8 cellular contexts compared by ENCODE assay signal in the genomic region with DNA sequence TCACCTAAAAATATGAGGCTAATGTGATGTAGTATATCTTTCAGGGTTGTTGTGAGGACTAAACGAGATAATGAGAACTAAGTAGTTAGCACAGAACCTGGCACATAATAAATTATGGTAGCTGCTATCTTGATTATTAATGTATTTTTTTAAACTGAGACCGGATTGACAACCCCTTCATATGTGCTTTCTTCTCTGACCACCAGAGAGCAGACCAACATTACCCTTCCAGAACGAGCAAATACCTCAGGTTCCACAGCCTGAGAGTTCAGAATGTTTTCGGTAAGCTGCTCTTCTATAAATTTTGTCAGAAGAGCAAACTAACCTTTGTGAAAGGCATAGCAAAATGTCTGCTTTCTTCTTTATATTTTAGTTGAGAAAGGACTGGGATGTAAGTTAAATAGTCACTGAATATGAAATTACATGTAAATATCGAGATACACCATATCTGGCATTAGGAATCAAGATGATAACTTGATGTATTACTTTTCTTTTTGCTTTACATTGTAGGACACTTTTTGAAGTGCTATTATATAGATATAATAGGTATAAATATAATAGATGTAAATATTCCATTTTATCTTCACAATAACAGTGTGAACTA. TPM values are rescaled to one million over a fixed set of nuclear protein-coding genes. Genes with fewer than 3 reads are reported as not detected.
DNase-seq lines count a peak whose midpoint lies in the region; ATAC-seq, FAIRE-seq and TF ChIP-seq lines count a peak whose summit lies in the region.

No MANE protein-coding gene starts in this region.

- in situ Hi-C loops in HAP-1 (cut with MboI; ENCODE audit: low sequenced_read_pairs) (no loop called here), GM12878 (cut with MboI) (loop anchor here (5.0 kb wide), 2 partner anchors 69 to 314 kb away; no protein-coding TSS in a partner anchor)

- 0 out of 2 replicates have a peak, but pooled peaks cover 5% of the 10 kb centered on the region for H3K27me3 ChIP-seq in HAP-1 (ENCODE audit: low read depth)
- no peaks in the 10 kb centered on the region for H3K27me3 ChIP-seq in GM12878 (replicated peaks in 1 of 2; ENCODE audit: control insufficient read depth in 2 of 2, insufficient read depth in 2 of 2, low read length in 1 of 2)
- H3K27me3 ChIP-seq in vagina: no peaks in the 10 kb centered on the region

- POLR2A ChIA-PET in GM12878 (lab: Charles Lee): interaction anchor here (7.3 kb wide), 1 partner anchor 14 kb away, joined by 78 read pairs; the partner anchor contains the start of gene BPGM

- no peak overlapping the region for H2AFZ ChIP-seq in GM12878 (ENCODE audit: control insufficient read depth, low read depth, low read length)

- no peak overlapping the region for H3K9ac ChIP-seq in GM12878 (ENCODE audit: control insufficient read depth, insufficient read depth, low read length)

- peak; percentile 58 to 64 for ATAC-seq in activated CD4-positive, CD25-positive, alpha-beta regulatory T cell treated with anti-CD3 and anti-CD28 coated beads, Interleukin-2, amount 50 U/mL, for 24 hours
- ATAC-seq in GM12878 (peak; percentile 76), HG03457 (IDR thresholded peaks at IDR 0.05; ENCODE audit: unreplicated experiment) (no peak)

- H4K20me1 ChIP-seq in GM12878 (ENCODE audit: control insufficient read depth, insufficient read depth): no peaks in the 10 kb centered on the region

- DNase-seq in activated CD4-positive, CD25-positive, alpha-beta regulatory T cell treated with anti-CD3 and anti-CD28 coated beads, Interleukin-2, amount 50 U/mL, for 72 hours: no peak
- DNase-seq in HAP-1 (ENCODE audit: low spot score in 2 of 2) (peak; percentile 48 to 61), NCI-H82 (lab: John Stamatoyannopoulos, UW) (peak; percentile 61), GM12878 (ENCODE audit: low read depth, low spot score) (no peak), kidney tubule cell (ENCODE audit: low spot score) (peak; percentile 71), vagina (ENCODE audit: extremely low spot score in 2 of 2) (no peak)

- H3K4me3 ChIP-seq in HAP-1: no peak overlapping the region
- H3K4me3 ChIP-seq in GM12878: no peak overlapping the region
- H3K4me3 ChIP-seq in vagina: no peak overlapping the region

- H3K4me1 ChIP-seq in HAP-1 (no peaks in the 10 kb centered on the region), GM12878 (ENCODE audit: control insufficient read depth, insufficient read depth, low read length) (peaks cover 16% of the 10 kb centered on the region), vagina (no peaks in the 10 kb centered on the region)

- CTCF ChIA-PET in GM12878 (lab: Yijun Ruan, JAX): interaction anchor here (0.5 to 9.5 kb wide), 35 partner anchors 8 to 702 kb away, joined by 3 to 168 read pairs (median 6); partner anchors contain the start of genes BPGM and CYREN

- RAD21 ChIA-PET in GM12878 (lab: Charles Lee; ENCODE audit: unreplicated experiment): interaction anchor here (0.6 to 7.9 kb wide), 27 partner anchors 14 to 703 kb away, joined by 3 to 112 read pairs (median 5); partner anchors contain the start of genes AGBL3 and BPGM

- TF ChIP-seq RAD21 in GM12878 (IDR thresholded peaks at IDR 0.05; ENCODE audit: insufficient read depth, low read depth, low read length): peak; percentile 92

- H3K4me2 ChIP-seq in GM12878 (ENCODE audit: control insufficient read depth, insufficient read depth): no peak overlapping the region

- no TSS peak for BruUV-seq in GM12878 (replicated peaks; lab: Mats Ljungman, UMichigan)

- intact Hi-C loops in GM12878 (cut with micrococcal nuclease; ENCODE audit: unreplicated experiment): loop anchor here (1.0 to 2.0 kb wide), 4 partner anchors 68 to 538 kb away; partner anchors contain the start of gene CYREN
- intact Hi-C loops in vagina (cut with DNase I): no loop called here

- TF ChIP-seq POLR2A in GM12878 (IDR thresholded peaks at IDR 0.05; ENCODE audit: low read depth, low read length): no peak
- no peak for TF ChIP-seq POLR2A in vagina (IDR thresholded peaks at IDR 0.05)

- TF ChIP-seq CTCF in GM12878 (IDR thresholded peaks at IDR 0.05 in 2 of 3, conservative IDR thresholded peaks at IDR 0.05 in 1 of 3; ENCODE audit: control insufficient read depth in 2 of 3, extremely low read depth in 1 of 3, insufficient read depth in 1 of 3, low read depth in 3 of 3, low read length in 3 of 3): peak; percentile 63 to 80 (median 76)
- TF ChIP-seq CTCF in vagina (IDR thresholded peaks at IDR 0.05): peak in 2 of 3 experiments; percentile 36 to 37

- no peak for TF ChIP-seq EP300 in GM12878 (IDR thresholded peaks at IDR 0.05; ENCODE audit: borderline replicate concordance in 1 of 2, control insufficient read depth in 1 of 2, low read depth in 2 of 2, low read length in 2 of 2)

- H3K27ac ChIP-seq in GM12878 (ENCODE audit: control insufficient read depth, insufficient read depth) (no peak overlapping the region), vagina (no peak overlapping the region)

- 17% methylated on average over 5 of the region's 5 CpGs for WGBS in GM12878 (ENCODE audit: insufficient coverage, insufficient replicate concordance, low lambda C conversion rate, missing lambda C conversion rate)

- SMC1A ChIA-PET in GM12878 (lab: Charles Lee; ENCODE audit: uncharacterized antibody, unreplicated experiment): interaction anchor here (0.9 to 7.9 kb wide), 35 partner anchors 9 to 703 kb away, joined by 3 to 124 read pairs (median 6); partner anchors contain the start of genes BPGM and TMEM140

- H3K36me3 ChIP-seq in HAP-1 (replicated peaks) (no peaks in the 10 kb centered on the region), GM12878 (ENCODE audit: control insufficient read depth in 2 of 2, insufficient read depth in 2 of 2, low read length in 1 of 2) (no peaks in the 10 kb centered on the region), vagina (no peaks in the 10 kb centered on the region)

- H3K9me3 ChIP-seq in HAP-1 (no peaks in the 10 kb centered on the region), GM12878 (replicated peaks; ENCODE audit: control insufficient read depth, insufficient read depth, low read length) (no peaks in the 10 kb centered on the region), vagina (no peaks in the 10 kb centered on the region)

- no peak for FAIRE-seq in GM12878 (lab: Jason Lieb, UNC)

- no peaks in the 10 kb centered on the region for H3K79me2 ChIP-seq in GM12878 (ENCODE audit: control insufficient read depth, insufficient read depth, low read length)

TF ChIP-seq in GM12878, 131 proteins besides CTCF, POLR2A, EP300 and RAD21 (continues in another document):
- TF ChIP-seq SMC3 (IDR thresholded peaks at IDR 0.05; ENCODE audit: borderline replicate concordance, low read length) (peak; percentile 92), FOS (IDR thresholded peaks at IDR 0.05; ENCODE audit: borderline replicate concordance, extremely low read depth, insufficient read length) (no peak), YY1 (IDR thresholded peaks at IDR 0.05; ENCODE audit: low read depth, low read length) (0 out of 2 replicates have a peak, but pooled peaks have one; percentile 26), PKNOX1 (IDR thresholded peaks at IDR 0.05) (peak; percentile 48; the same call in 1 of the 2 replicates)
- TF ChIP-seq, protein P1, sequence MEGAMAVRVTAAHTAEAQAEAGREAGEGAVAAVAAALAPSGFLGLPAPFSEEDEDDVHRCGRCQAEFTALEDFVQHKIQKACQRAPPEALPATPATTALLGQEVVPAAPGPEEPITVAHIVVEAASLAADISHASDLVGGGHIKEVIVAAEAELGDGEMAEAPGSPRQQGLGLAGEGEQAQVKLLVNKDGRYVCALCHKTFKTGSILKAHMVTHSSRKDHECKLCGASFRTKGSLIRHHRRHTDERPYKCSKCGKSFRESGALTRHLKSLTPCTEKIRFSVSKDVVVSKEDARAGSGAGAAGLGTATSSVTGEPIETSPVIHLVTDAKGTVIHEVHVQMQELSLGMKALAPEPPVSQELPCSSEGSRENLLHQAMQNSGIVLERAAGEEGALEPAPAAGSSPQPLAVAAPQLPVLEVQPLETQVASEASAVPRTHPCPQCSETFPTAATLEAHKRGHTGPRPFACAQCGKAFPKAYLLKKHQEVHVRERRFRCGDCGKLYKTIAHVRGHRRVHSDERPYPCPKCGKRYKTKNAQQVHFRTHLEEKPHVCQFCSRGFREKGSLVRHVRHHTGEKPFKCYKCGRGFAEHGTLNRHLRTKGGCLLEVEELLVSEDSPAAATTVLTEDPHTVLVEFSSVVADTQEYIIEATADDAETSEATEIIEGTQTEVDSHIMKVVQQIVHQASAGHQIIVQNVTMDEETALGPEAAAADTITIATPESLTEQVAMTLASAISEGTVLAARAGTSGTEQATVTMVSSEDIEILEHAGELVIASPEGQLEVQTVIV (IDR thresholded peaks at IDR 0.05; ENCODE audit: borderline replicate concordance, partially characterized antibody): no peak

RNA-seq across cellular contexts. Expression of gene BPGM, which starts 13.6 kb away (rescaled TPM):
- 7.5 and 10.8 TPM in 2 replicates for total RNA-seq in GM12878 (2013; cell fraction: nucleolus; rRNA removed)
- total RNA-seq in GM12878 (2014; rRNA removed): 10.0 and 13.2 TPM in 2 replicates
- total RNA-seq in GM12878 (2014; rRNA removed; fragmentation: Illumina TruSeq; extraction: Trizol): 14.9 and 15.4 TPM in 2 replicates
- 9.0 and 9.4 TPM in 2 replicates for total RNA-seq in GM12878 (2021)
- 7.3 TPM for polyA plus RNA-seq in GM12878 (2011; ENCODE audit: low read depth)
- polyA plus RNA-seq in GM12878 (2011; rRNA removed): 17.1 and 23.6 TPM in 2 replicates
- polyA plus RNA-seq in GM12878 (2011; cell fraction: cytosol; rRNA removed): 8.0 and 8.4 TPM in 2 replicates
- polyA plus RNA-seq in GM12878 (2011; cell fraction: nucleus; rRNA removed): 4.6 and 5.1 TPM in 2 replicates
- 9.4 and 9.8 TPM in 2 replicates for polyA plus RNA-seq in GM12878 (2012)
- 15.8 and 19.8 TPM in 2 replicates for polyA plus RNA-seq in GM12878 (2014; fragmentation: Illumina TruSeq; extraction: Trizol)
- 10 to 100 TPM; 18.4 to 20.1 TPM for polyA plus RNA-seq in GM12878 (2014; fragmentation: Nextera tagmentation; extraction: Ambion mirVana)
- polyA plus RNA-seq in GM12878 (2014; rRNA removed): 9.3 and 14.2 TPM in 2 replicates
- 10 to 100 TPM; 13.6 to 15.1 TPM for polyA plus RNA-seq in GM12878 (2016; fragmentation: Nextera tagmentation; extraction: Ambion mirVana)
- polyA minus RNA-seq in GM12878 (2011; rRNA and poly(A)+ RNA removed): 7.6 and 9.0 TPM in 2 replicates
- 2.1 and 2.8 TPM in 2 replicates for polyA minus RNA-seq in GM12878 (2011; cell fraction: cytosol; rRNA and poly(A)+ RNA removed)
- polyA minus RNA-seq in GM12878 (2011; cell fraction: nucleus; rRNA and poly(A)+ RNA removed): 2.5 and 3.9 TPM in 2 replicates
- total RNA-seq in vagina: 9.1 TPM

Comparison
In these comparisons a context has a peak if more than half of its experiments do, and no peak if none do; other contexts are left out.
1. DNase-seq: peak in HAP-1 (2 of 2), NCI-H82 (single experiment) and kidney tubule cell (single experiment); none in activated CD4-positive, CD25-positive, alpha-beta regulatory T cell treated with anti-CD3 and anti-CD28 coated beads, Interleukin-2, amount 50 U/mL, for 72 hours (single experiment), GM12878 (single experiment) and vagina (0 of 2).